In genomic region chr10:26621889-26622681, GRCh38 we compare ENCODE assay signal across 8 cellular contexts.
A peak's percentile ranks its signal among the peaks of the same experiment; 100 is the strongest.
DNase-seq lines count a peak whose midpoint lies in the region; ATAC-seq and FAIRE-seq lines count a peak whose summit lies in the region.

No MANE protein-coding gene starts in this region.

- no peak for DNase-seq in activated CD4-positive, CD25-positive, alpha-beta regulatory T cell (lab: John Stamatoyannopoulos, UW)
- DNase-seq in NCI-H460 (ENCODE audit: extremely low read depth, low read depth) = peak; percentile 11
- peak; percentile 31 for DNase-seq in activated naive CD8-positive, alpha-beta T cell treated with anti-CD3 and anti-CD28 coated beads, Interleukin-2, amount 50 U/mL, for 24 hours
- peak; percentile 18 for DNase-seq in stimulated activated CD4-positive, alpha-beta T cell treated with anti-CD3 and anti-CD28 coated beads, Interleukin-12 subunit alpha, Interleukin-12 subunit beta, amount 100 ng/mL, for 4 hours
- no peak for DNase-seq in NCI-H1092 treated with DMSO at 0.1 percent for 48 hours (lab: John Stamatoyannopoulos, UW)
- no peak for DNase-seq in RCC 7860 (ENCODE audit: low spot score)

- peaks cover 22% of the 10 kb centered on the region for H3K27me3 Mint-ChIP-seq in activated naive CD8-positive, alpha-beta T cell treated with anti-CD3 and anti-CD28 coated beads, Interleukin-2, amount 50 U/mL, for 24 hours

- H3K27ac Mint-ChIP-seq in activated naive CD8-positive, alpha-beta T cell treated with anti-CD3 and anti-CD28 coated beads, Interleukin-2, amount 50 U/mL, for 24 hours = no peak overlapping the region

- H3K9me3 Mint-ChIP-seq in activated naive CD8-positive, alpha-beta T cell treated with anti-CD3 and anti-CD28 coated beads, Interleukin-2, amount 50 U/mL, for 24 hours = no peaks in the 10 kb centered on the region

- ATAC-seq in activated CD4-positive, CD25-positive, alpha-beta regulatory T cell treated with anti-CD3 and anti-CD28 coated beads, Interleukin-2, amount 50 U/mL, for 24 hours = peak; percentile 52 to 55
- ATAC-seq in activated naive CD8-positive, alpha-beta T cell treated with anti-CD3 and anti-CD28 coated beads, Interleukin-2, amount 50 U/mL, for 24 hours = peak; percentile 64

- FAIRE-seq in RCC 7860 (lab: Jason Lieb, UNC) = no peak

- peak overlapping the region; percentile 36 for H3K4me3 Mint-ChIP-seq in activated naive CD8-positive, alpha-beta T cell treated with anti-CD3 and anti-CD28 coated beads, Interleukin-2, amount 50 U/mL, for 24 hours

- peaks cover 2% of the 10 kb centered on the region for H3K9me3 ChIP-seq in iPS-18c (ENCODE audit: control insufficient read depth, insufficient read depth, low read length)

- H3K4me3 ChIP-seq in iPS-18c (ENCODE audit: insufficient read depth, low read depth, low read length) = peak overlapping the region; percentile 60

- no peaks in the 10 kb centered on the region for H3K36me3 Mint-ChIP-seq in activated naive CD8-positive, alpha-beta T cell treated with anti-CD3 and anti-CD28 coated beads, Interleukin-2, amount 50 U/mL, for 24 hours (ENCODE audit: low read depth)

- H3K4me1 Mint-ChIP-seq in activated naive CD8-positive, alpha-beta T cell treated with anti-CD3 and anti-CD28 coated beads, Interleukin-2, amount 50 U/mL, for 24 hours = peaks cover 15% of the 10 kb centered on the region

Comparison
In these comparisons a context has a peak if more than half of its experiments do, and no peak if none do; other contexts are left out.
1. DNase-seq: peak in NCI-H460 (single experiment), activated naive CD8-positive, alpha-beta T cell treated with anti-CD3 and anti-CD28 coated beads, Interleukin-2, amount 50 U/mL, for 24 hours (single experiment) and stimulated activated CD4-positive, alpha-beta T cell treated with anti-CD3 and anti-CD28 coated beads, Interleukin-12 subunit alpha, Interleukin-12 subunit beta, amount 100 ng/mL, for 4 hours (single experiment); none in activated CD4-positive, CD25-positive, alpha-beta regulatory T cell (0 of 4), NCI-H1092 treated with DMSO at 0.1 percent for 48 hours (single experiment) and RCC 7860 (single experiment).